In the genomic region with DNA sequence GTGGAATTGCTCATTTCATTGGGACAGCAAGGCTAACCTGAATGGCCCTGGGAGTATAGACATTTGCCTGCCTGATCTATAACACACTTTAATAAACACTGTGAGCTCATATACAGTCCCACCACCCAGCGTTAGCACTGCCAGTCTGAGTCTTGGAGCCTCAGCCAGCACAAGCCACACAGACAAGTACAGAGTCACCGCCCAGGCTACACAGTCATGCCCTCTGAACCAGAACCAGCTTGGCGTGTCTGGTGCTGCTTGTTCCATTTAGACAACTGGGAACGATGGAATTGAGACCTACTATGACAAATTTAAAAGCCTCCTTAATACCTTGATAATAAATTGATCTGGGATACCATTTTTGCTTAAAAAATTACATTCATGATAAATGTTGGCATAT, we compare ENCODE assay signal across 1 cellular context.
TF ChIP-seq lines count a peak whose summit lies in the region.

No MANE protein-coding gene starts in this region.

TF ChIP-seq in GM23338, 12 proteins besides CTCF, POLR2A, EP300 and RAD21 (continued from another document):
- TF ChIP-seq, protein P1, sequence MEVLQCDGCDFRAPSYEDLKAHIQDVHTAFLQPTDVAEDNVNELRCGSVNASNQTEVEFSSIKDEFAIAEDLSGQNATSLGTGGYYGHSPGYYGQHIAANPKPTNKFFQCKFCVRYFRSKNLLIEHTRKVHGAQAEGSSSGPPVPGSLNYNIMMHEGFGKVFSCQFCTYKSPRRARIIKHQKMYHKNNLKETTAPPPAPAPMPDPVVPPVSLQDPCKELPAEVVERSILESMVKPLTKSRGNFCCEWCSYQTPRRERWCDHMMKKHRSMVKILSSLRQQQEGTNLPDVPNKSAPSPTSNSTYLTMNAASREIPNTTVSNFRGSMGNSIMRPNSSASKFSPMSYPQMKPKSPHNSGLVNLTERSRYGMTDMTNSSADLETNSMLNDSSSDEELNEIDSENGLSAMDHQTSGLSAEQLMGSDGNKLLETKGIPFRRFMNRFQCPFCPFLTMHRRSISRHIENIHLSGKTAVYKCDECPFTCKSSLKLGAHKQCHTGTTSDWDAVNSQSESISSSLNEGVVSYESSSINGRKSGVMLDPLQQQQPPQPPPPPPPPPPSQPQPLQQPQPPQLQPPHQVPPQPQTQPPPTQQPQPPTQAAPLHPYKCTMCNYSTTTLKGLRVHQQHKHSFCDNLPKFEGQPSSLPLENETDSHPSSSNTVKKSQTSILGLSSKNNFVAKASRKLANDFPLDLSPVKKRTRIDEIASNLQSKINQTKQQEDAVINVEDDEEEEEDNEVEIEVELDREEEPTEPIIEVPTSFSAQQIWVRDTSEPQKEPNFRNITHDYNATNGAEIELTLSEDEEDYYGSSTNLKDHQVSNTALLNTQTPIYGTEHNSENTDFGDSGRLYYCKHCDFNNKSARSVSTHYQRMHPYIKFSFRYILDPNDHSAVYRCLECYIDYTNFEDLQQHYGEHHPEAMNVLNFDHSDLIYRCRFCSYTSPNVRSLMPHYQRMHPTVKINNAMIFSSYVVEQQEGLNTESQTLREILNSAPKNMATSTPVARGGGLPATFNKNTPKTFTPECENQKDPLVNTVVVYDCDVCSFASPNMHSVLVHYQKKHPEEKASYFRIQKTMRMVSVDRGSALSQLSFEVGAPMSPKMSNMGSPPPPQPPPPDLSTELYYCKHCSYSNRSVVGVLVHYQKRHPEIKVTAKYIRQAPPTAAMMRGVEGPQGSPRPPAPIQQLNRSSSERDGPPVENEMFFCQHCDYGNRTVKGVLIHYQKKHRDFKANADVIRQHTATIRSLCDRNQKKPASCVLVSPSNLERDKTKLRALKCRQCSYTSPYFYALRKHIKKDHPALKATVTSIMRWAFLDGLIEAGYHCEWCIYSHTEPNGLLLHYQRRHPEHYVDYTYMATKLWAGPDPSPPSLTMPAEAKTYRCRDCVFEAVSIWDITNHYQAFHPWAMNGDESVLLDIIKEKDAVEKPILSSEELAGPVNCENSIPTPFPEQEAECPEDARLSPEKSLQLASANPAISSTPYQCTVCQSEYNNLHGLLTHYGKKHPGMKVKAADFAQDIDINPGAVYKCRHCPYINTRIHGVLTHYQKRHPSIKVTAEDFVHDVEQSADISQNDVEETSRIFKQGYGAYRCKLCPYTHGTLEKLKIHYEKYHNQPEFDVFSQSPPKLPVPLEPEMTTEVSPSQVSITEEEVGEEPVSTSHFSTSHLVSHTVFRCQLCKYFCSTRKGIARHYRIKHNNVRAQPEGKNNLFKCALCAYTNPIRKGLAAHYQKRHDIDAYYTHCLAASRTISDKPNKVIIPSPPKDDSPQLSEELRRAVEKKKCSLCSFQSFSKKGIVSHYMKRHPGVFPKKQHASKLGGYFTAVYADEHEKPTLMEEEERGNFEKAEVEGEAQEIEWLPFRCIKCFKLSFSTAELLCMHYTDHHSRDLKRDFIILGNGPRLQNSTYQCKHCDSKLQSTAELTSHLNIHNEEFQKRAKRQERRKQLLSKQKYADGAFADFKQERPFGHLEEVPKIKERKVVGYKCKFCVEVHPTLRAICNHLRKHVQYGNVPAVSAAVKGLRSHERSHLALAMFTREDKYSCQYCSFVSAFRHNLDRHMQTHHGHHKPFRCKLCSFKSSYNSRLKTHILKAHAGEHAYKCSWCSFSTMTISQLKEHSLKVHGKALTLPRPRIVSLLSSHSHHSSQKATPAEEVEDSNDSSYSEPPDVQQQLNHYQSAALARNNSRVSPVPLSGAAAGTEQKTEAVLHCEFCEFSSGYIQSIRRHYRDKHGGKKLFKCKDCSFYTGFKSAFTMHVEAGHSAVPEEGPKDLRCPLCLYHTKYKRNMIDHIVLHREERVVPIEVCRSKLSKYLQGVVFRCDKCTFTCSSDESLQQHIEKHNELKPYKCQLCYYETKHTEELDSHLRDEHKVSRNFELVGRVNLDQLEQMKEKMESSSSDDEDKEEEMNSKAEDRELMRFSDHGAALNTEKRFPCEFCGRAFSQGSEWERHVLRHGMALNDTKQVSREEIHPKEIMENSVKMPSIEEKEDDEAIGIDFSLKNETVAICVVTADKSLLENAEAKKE (CRISPR knock-in tag; IDR thresholded peaks at IDR 0.05): no peak
- TF ChIP-seq STAT1 (IDR thresholded peaks at IDR 0.05; ENCODE audit: unreplicated experiment) (no peak), JUNB (IDR thresholded peaks at IDR 0.05; ENCODE audit: unreplicated experiment) (no peak), EZH2phosphoT487 (IDR thresholded peaks at IDR 0.05; ENCODE audit: unreplicated experiment) (no peak), EZH2 (IDR thresholded peaks at IDR 0.05; ENCODE audit: low read depth, unreplicated experiment) (no peak), NANOG (IDR thresholded peaks at IDR 0.05; ENCODE audit: borderline replicate concordance) (no peak), POLR2AphosphoS5 (IDR thresholded peaks at IDR 0.05; ENCODE audit: low read depth) (no peak)
- TF ChIP-seq, protein P2, sequence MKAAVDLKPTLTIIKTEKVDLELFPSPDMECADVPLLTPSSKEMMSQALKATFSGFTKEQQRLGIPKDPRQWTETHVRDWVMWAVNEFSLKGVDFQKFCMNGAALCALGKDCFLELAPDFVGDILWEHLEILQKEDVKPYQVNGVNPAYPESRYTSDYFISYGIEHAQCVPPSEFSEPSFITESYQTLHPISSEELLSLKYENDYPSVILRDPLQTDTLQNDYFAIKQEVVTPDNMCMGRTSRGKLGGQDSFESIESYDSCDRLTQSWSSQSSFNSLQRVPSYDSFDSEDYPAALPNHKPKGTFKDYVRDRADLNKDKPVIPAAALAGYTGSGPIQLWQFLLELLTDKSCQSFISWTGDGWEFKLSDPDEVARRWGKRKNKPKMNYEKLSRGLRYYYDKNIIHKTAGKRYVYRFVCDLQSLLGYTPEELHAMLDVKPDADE (IDR thresholded peaks at IDR 0.05): no peak
